Comparison of ENCODE assay signal across 10 cellular contexts in genomic region chr2:136005462-136006205, GRCh38. TPM values are rescaled to one million over a fixed set of nuclear protein-coding genes. Genes with fewer than 3 reads are reported as not detected.
DNase-seq lines count a peak whose midpoint lies in the region; ATAC-seq, FAIRE-seq and TF ChIP-seq lines count a peak whose summit lies in the region.
"Had no signal": no experiment of that assay in that cellular context is flagged by ENCODE, and none has a peak within 500 bp of the region (broad histone marks: within the 10 kb centered on the region; RNA-seq: fewer than 3 reads in every experiment).

No MANE protein-coding gene starts in this region.

- H3K4me1 ChIP-seq in HAP-1: no peaks in the 10 kb centered on the region

- peaks cover 4% of the 10 kb centered on the region; the same call in 1 of the 2 replicates for H3K27me3 ChIP-seq in HAP-1 (ENCODE audit: low read depth)

- FAIRE-seq in D721Med (lab: Jason Lieb, UNC): peak; percentile 67

- in situ Hi-C loops in HAP-1 (cut with MboI; ENCODE audit: low sequenced_read_pairs): no loop called here

- CTCF ChIA-PET in activated CD4-positive, alpha-beta memory T cell treated with anti-CD3 and anti-CD28 coated beads, Interleukin-2, amount 10 ng/mL, durations not matched to agents 7 days and 5 days (lab: Charles Lee): no interaction called here

- H3K9me3 ChIP-seq in HAP-1: no peaks in the 10 kb centered on the region

- POLR2A ChIA-PET in activated CD4-positive, alpha-beta memory T cell treated with anti-CD3 and anti-CD28 coated beads, Interleukin-2, amount 10 ng/mL, durations not matched to agents 7 days and 5 days (lab: Charles Lee): interaction anchor here (0.8 to 9.3 kb wide), 9 partner anchors 8 to 131 kb away, joined by 3 to 138 read pairs (median 4); partner anchors contain the start of genes CXCR4 and DARS1

- no peak overlapping the region for H3K4me3 Mint-ChIP-seq in activated CD4-positive, alpha-beta memory T cell treated with anti-CD3 and anti-CD28 coated beads, Interleukin-2, amount 10 ng/mL, durations not matched to agents 7 days and 5 days
- H3K4me3 Mint-ChIP-seq: brain had no signal

- no peaks in the 10 kb centered on the region for H3K27me3 Mint-ChIP-seq in activated CD4-positive, alpha-beta memory T cell treated with anti-CD3 and anti-CD28 coated beads, Interleukin-2, amount 10 ng/mL, durations not matched to agents 7 days and 5 days

- peaks cover 68% of the 10 kb centered on the region for H3K4me1 Mint-ChIP-seq in activated CD4-positive, alpha-beta memory T cell treated with anti-CD3 and anti-CD28 coated beads, Interleukin-2, amount 10 ng/mL, durations not matched to agents 7 days and 5 days

- ATAC-seq in GM19023 (IDR thresholded peaks at IDR 0.05; ENCODE audit: unreplicated experiment): peak; percentile 61
- ATAC-seq in HG03103 (IDR thresholded peaks at IDR 0.05; ENCODE audit: low read depth, unreplicated experiment): peak; percentile 40

- H3K9me3 Mint-ChIP-seq in activated CD4-positive, alpha-beta memory T cell treated with anti-CD3 and anti-CD28 coated beads, Interleukin-2, amount 10 ng/mL, durations not matched to agents 7 days and 5 days: peaks cover 9% of the 10 kb centered on the region

- DNase-seq in D721Med (ENCODE audit: insufficient read length, low spot score) (no peak), activated gamma-delta T cell treated with Interleukin-2 at 50 U/mL for 16 hours (no peak), HAP-1 (ENCODE audit: low spot score in 2 of 2) (no peak), medulla oblongata (ENCODE audit: extremely low spot score) (no peak)
- DNase-seq in activated CD4-positive, alpha-beta memory T cell treated with anti-CD3 and anti-CD28 coated beads, Interleukin-2, amount 10 ng/mL, durations not matched to agents 7 days and 5 days: no peak
- no peak for DNase-seq in activated effector memory CD4-positive, alpha-beta T cell treated with anti-CD3 and anti-CD28 coated beads, Interleukin-2, amount 50 U/mL, for 16 hours
- DNase-seq: GDM1 had no signal

- no peak for TF ChIP-seq CTCF in D721Med (IDR thresholded peaks at IDR 0.05; ENCODE audit: insufficient read depth, missing control alignments)

- peak overlapping the region; percentile 44 for H3K27ac Mint-ChIP-seq in activated CD4-positive, alpha-beta memory T cell treated with anti-CD3 and anti-CD28 coated beads, Interleukin-2, amount 10 ng/mL, durations not matched to agents 7 days and 5 days

- H3K4me3 ChIP-seq in HAP-1: no peak overlapping the region

- H3K36me3 Mint-ChIP-seq in activated CD4-positive, alpha-beta memory T cell treated with anti-CD3 and anti-CD28 coated beads, Interleukin-2, amount 10 ng/mL, durations not matched to agents 7 days and 5 days (ENCODE audit: low read depth): peaks cover 18% of the 10 kb centered on the region

- H3K36me3 ChIP-seq in HAP-1 (replicated peaks): no peaks in the 10 kb centered on the region

RNA-seq across cellular contexts. Expression of gene DARS1, which starts 20.2 kb away (rescaled TPM):
- 100 to 1,000 TPM; 147 to 151 TPM for total RNA-seq in activated CD4-positive, alpha-beta memory T cell treated with anti-CD3 and anti-CD28 coated beads, Interleukin-2, amount 10 ng/mL, durations not matched to agents 7 days and 5 days
